1 cellular context compared by ENCODE assay signal in genomic region chr1:26787706-26788514, GRCh38.
TF ChIP-seq lines count a peak whose summit lies in the region.

PIGV (plus strand) TSS chr1:26787950; CDS start chr1:26790816, 2,866 bp downstream.

TF ChIP-seq in A549, 52 proteins besides CTCF, POLR2A, EP300 and RAD21 (continued from another document):
- TF ChIP-seq REST (IDR thresholded peaks at IDR 0.05) (no peak), HOXB5 (CRISPR knock-in tag; IDR thresholded peaks at IDR 0.05) (no peak), CEBPB (IDR thresholded peaks at IDR 0.05) (no peak), JUN (IDR thresholded peaks at IDR 0.05) (peak; percentile 28 to 78; a peak in 3 of 5 replicates), KDM1A (IDR thresholded peaks at IDR 0.05; ENCODE audit: low read depth) (no peak), CHD4 (IDR thresholded peaks at IDR 0.05; ENCODE audit: borderline replicate concordance) (no peak), MYC (IDR thresholded peaks at IDR 0.05; ENCODE audit: borderline replicate concordance, low read length) (no peak), SMC3 (IDR thresholded peaks at IDR 0.05) (no peak), RARB (CRISPR knock-in tag; IDR thresholded peaks at IDR 0.05) (no peak), RNF2 (IDR thresholded peaks at IDR 0.05; ENCODE audit: borderline replicate concordance, low read depth) (no peak), JUNB (IDR thresholded peaks at IDR 0.05) (no peak), HES2 (IDR thresholded peaks at IDR 0.05) (no peak), ZSCAN20 (CRISPR knock-in tag; IDR thresholded peaks at IDR 0.05) (no peak), ATOH8 (CRISPR knock-in tag; IDR thresholded peaks at IDR 0.05; ENCODE audit: low read depth) (no peak), HOXB13 (CRISPR knock-in tag; IDR thresholded peaks at IDR 0.05; ENCODE audit: low read depth) (no peak), KDM5A (IDR thresholded peaks at IDR 0.05) (no peak), NR3C1 (IDR thresholded peaks at IDR 0.05) (no peak), HEYL (CRISPR knock-in tag; IDR thresholded peaks at IDR 0.05) (no peak), PHF8 (IDR thresholded peaks at IDR 0.05; ENCODE audit: borderline replicate concordance, low read depth) (peak; percentile 53)
